27 cellular contexts compared by ENCODE assay signal in genomic region chr17:26962255-26963162, GRCh38.
DNase-seq lines count a peak whose midpoint lies in the region; ATAC-seq and TF ChIP-seq lines count a peak whose summit lies in the region.
"Had no signal": no experiment of that assay in that cellular context is flagged by ENCODE, and none has a peak within 500 bp of the region (broad histone marks: within the 10 kb centered on the region; RNA-seq: fewer than 3 reads in every experiment).

No MANE protein-coding gene starts in this region.

- no peaks in the 10 kb centered on the region for H3F3A ChIP-seq in PC-3 (ENCODE audit: low read length, unreplicated experiment)

- H3K27ac ChIP-seq in PC-3 (ENCODE audit: low read length) = no peak overlapping the region
- H3K27ac ChIP-seq: brain microvascular endothelial cell, HL-60, upper lobe of left lung had no signal

- H3K4me3 ChIP-seq in PC-3 (ENCODE audit: low read length) = peak overlapping the region; percentile 50
- H3K4me3 ChIP-seq: upper lobe of left lung had no signal

- H3K4me1 ChIP-seq in PC-3 (ENCODE audit: insufficient read depth, low read length) = no peaks in the 10 kb centered on the region
- H3K4me1 ChIP-seq: upper lobe of left lung had no signal

- no peak overlapping the region for H3K9ac ChIP-seq in PC-3 (ENCODE audit: low read length)

- H3K9me3 ChIP-seq in PC-3 (ENCODE audit: low read length) = no peaks in the 10 kb centered on the region

- CTCF ChIA-PET in PC-3 (lab: Charles Lee) = no interaction called here

- peaks cover 14% of the 10 kb centered on the region for H3K27me3 Mint-ChIP-seq in T-helper 1 cell treated with Interleukin-12 subunit alpha and Interleukin-12 subunit beta and Interleukin-4 antibody, amounts not matched to agents 30 μg/mL and 1 μg/mL, for 36 hours (ENCODE audit: low read depth)
- no peaks in the 10 kb centered on the region for H3K27me3 Mint-ChIP-seq in progenitor cell of endocrine pancreas

- peaks cover 14% of the 10 kb centered on the region for H3K27me3 ChIP-seq in PC-3 (ENCODE audit: low read length)
- H3K27me3 ChIP-seq: brain microvascular endothelial cell had no signal

- H3K27ac Mint-ChIP-seq in T-helper 1 cell treated with Interleukin-12 subunit alpha and Interleukin-12 subunit beta and Interleukin-4 antibody, amounts not matched to agents 30 μg/mL and 1 μg/mL, for 36 hours = peak overlapping the region; percentile 41
- peak overlapping the region; percentile 23 for H3K27ac Mint-ChIP-seq in progenitor cell of endocrine pancreas
- H3K27ac Mint-ChIP-seq: CD8-positive, alpha-beta T cell; H9; natural killer cell treated with Interleukin-12 subunit alpha and Interleukin-12 subunit beta and Interleukin-15 and Interleukin-18, amount 100 ng/mL, for 72 hours had no signal

- H3K79me2 ChIP-seq in PC-3 (ENCODE audit: low read length) = no peaks in the 10 kb centered on the region

- ATAC-seq in PC-3 (no peak), HG02852 (IDR thresholded peaks at IDR 0.05; ENCODE audit: unreplicated experiment) (no peak)
- ATAC-seq: CD8-positive, alpha-beta T cell had no signal

- TF ChIP-seq CTCF in GM10266 (IDR thresholded peaks at IDR 0.05; ENCODE audit: control insufficient read depth, insufficient read depth, low read depth, missing control alignments) = no peak
- TF ChIP-seq CTCF in PC-3 (conservative IDR thresholded peaks at IDR 0.05; ENCODE audit: low read depth, low read length) = no peak
- no peak for TF ChIP-seq CTCF in progenitor cell of endocrine pancreas (IDR thresholded peaks at IDR 0.05; ENCODE audit: unreplicated experiment)

- no peak overlapping the region for H3K4me3 Mint-ChIP-seq in T-helper 1 cell treated with Interleukin-12 subunit alpha and Interleukin-12 subunit beta and Interleukin-4 antibody, amounts not matched to agents 30 μg/mL and 1 μg/mL, for 36 hours
- no peak overlapping the region for H3K4me3 Mint-ChIP-seq in progenitor cell of endocrine pancreas (ENCODE audit: low read depth)
- H3K4me3 Mint-ChIP-seq: CD8-positive, alpha-beta T cell; H9; natural killer cell treated with Interleukin-12 subunit alpha and Interleukin-12 subunit beta and Interleukin-15 and Interleukin-18, amount 100 ng/mL, for 72 hours had no signal

- POLR2A ChIA-PET in PC-3 (lab: Charles Lee; ENCODE audit: unreplicated experiment) = no interaction called here

- H3K9me2 ChIP-seq in PC-3 (replicated peaks; ENCODE audit: low read length) = no peaks in the 10 kb centered on the region

- BruUV-seq in PC-3 (replicated peaks; lab: Mats Ljungman, UMichigan) = no TSS peak

- intact Hi-C loops in PC-3 (cut with micrococcal nuclease) = no loop called here

- DNase-seq in T-helper 1 cell (no peak), GM10266 (ENCODE audit: extremely low spot score) (peak; percentile 4), PC-3 (no peak), progenitor cell of endocrine pancreas (ENCODE audit: low spot score, unreplicated experiment) (no peak), anterior cingulate cortex (lab: John Stamatoyannopoulos, UW) (no peak)
- DNase-seq in activated effector memory CD4-positive, alpha-beta T cell treated with Interleukin-2 at 50 U/mL for 16 hours = no peak
- DNase-seq: 8988T; activated CD4-positive, alpha-beta T cell treated with anti-CD3 and anti-CD28 coated beads, Interleukin-2, amount 50 U/mL, for 4 hours; activated gamma-delta T cell; activated T-cell treated with anti-CD3 and anti-CD28 coated beads for 4 hours; AML-193; brain microvascular endothelial cell; CD8-positive, alpha-beta T cell; effector CD8-positive, alpha-beta T cell; foreskin fibroblast; GF-D8; H9; hypothalamus; NCI-H1092 treated with DMSO at 0.1 percent for 48 hours; NCI-H1930; NCI-H526 treated with DMSO at 0.1 percent for 48 hours; T1000 had no signal

- H4K20me1 ChIP-seq in PC-3 (ENCODE audit: low read length) = no peaks in the 10 kb centered on the region

- H3K4me2 ChIP-seq in PC-3 (ENCODE audit: low read length) = peak overlapping the region; percentile 62

- no peaks in the 10 kb centered on the region for H3K36me3 Mint-ChIP-seq in T-helper 1 cell treated with Interleukin-12 subunit alpha and Interleukin-12 subunit beta and Interleukin-4 antibody, amounts not matched to agents 30 μg/mL and 1 μg/mL, for 36 hours (ENCODE audit: low read depth)
- H3K36me3 Mint-ChIP-seq in progenitor cell of endocrine pancreas (ENCODE audit: insufficient read depth) = peaks cover 6% of the 10 kb centered on the region

- peaks cover 8% of the 10 kb centered on the region for H3K9me3 Mint-ChIP-seq in T-helper 1 cell treated with Interleukin-12 subunit alpha and Interleukin-12 subunit beta and Interleukin-4 antibody, amounts not matched to agents 30 μg/mL and 1 μg/mL, for 36 hours
- peaks cover 35% of the 10 kb centered on the region for H3K9me3 Mint-ChIP-seq in progenitor cell of endocrine pancreas (ENCODE audit: low read depth)

- H3K4me1 Mint-ChIP-seq in T-helper 1 cell treated with Interleukin-12 subunit alpha and Interleukin-12 subunit beta and Interleukin-4 antibody, amounts not matched to agents 30 μg/mL and 1 μg/mL, for 36 hours (ENCODE audit: low read depth) = no peaks in the 10 kb centered on the region
- no peaks in the 10 kb centered on the region for H3K4me1 Mint-ChIP-seq in progenitor cell of endocrine pancreas (ENCODE audit: low read depth)
- H3K4me1 Mint-ChIP-seq: H9 had no signal

- no peaks in the 10 kb centered on the region for H3K36me3 ChIP-seq in PC-3 (ENCODE audit: low read depth, low read length)
- H3K36me3 ChIP-seq: brain microvascular endothelial cell, upper lobe of left lung had no signal

- peak overlapping the region; percentile 45; the same call in 1 of the 2 replicates for H2AFZ ChIP-seq in PC-3 (ENCODE audit: low read length)
